Comparison of ENCODE assay signal across 1 cellular context in genomic region chr17:62968445-62968923, GRCh38.
TF ChIP-seq lines count a peak whose summit lies in the region.

No MANE protein-coding gene starts in this region.

TF ChIP-seq in IMR-90, 13 proteins besides CTCF, POLR2A, EP300 and RAD21 (continued from another document):
- TF ChIP-seq CEBPB (IDR thresholded peaks at IDR 0.05; ENCODE audit: low read depth, low read length) (no peak), NFE2L2 (IDR thresholded peaks at IDR 0.05; ENCODE audit: low read depth, low read length) (no peak), MXI1 (IDR thresholded peaks at IDR 0.05; ENCODE audit: borderline replicate concordance, low read depth, low read length) (no peak; the same call in 1 of the 2 replicates), RCOR1 (IDR thresholded peaks at IDR 0.05; ENCODE audit: insufficient replicate concordance, low read length) (no peak), USF2 (IDR thresholded peaks at IDR 0.05; ENCODE audit: low read depth, low read length) (no peak), BHLHE40 (IDR thresholded peaks at IDR 0.05; ENCODE audit: low read depth, low read length) (no peak), RFX5 (IDR thresholded peaks at IDR 0.05; ENCODE audit: low read depth, low read length) (0 out of 2 replicates have a peak, but pooled peaks have one; percentile 30), CHD1 (IDR thresholded peaks at IDR 0.05; ENCODE audit: low read depth, low read length) (peak; percentile 80; the same call in 1 of the 2 replicates)
